Comparison of ENCODE assay signal across 11 cellular contexts in genomic region chr20:36482044-36482473, GRCh38. TPM values are rescaled to one million over a fixed set of nuclear protein-coding genes. Genes with fewer than 3 reads are reported as not detected.
A peak's percentile ranks its signal among the peaks of the same experiment; 100 is the strongest.
DNase-seq lines count a peak whose midpoint lies in the region; ATAC-seq and TF ChIP-seq lines count a peak whose summit lies in the region.
"Had no signal": no experiment of that assay in that cellular context is flagged by ENCODE, and none has a peak within 500 bp of the region (broad histone marks: within the 10 kb centered on the region; RNA-seq: fewer than 3 reads in every experiment).

No MANE protein-coding gene starts in this region.

- H4K91ac ChIP-seq in H9 (ENCODE audit: insufficient read length, low read depth, low read length): no peak overlapping the region

- peak overlapping the region in 1 of 3 experiments; percentile 44; a peak in 3 of 7 replicates for H3K27ac Mint-ChIP-seq in H9

- H3K23me2 ChIP-seq in H9 (ENCODE audit: insufficient read length, low read depth, low read length, poor library complexity, severe bottlenecking): no peaks in the 10 kb centered on the region

- no peak overlapping the region for H3K4me3 ChIP-seq in gastroesophageal sphincter

- TF ChIP-seq CTCF in gastroesophageal sphincter (IDR thresholded peaks at IDR 0.05): no peak
- no peak for TF ChIP-seq CTCF in H9 (conservative IDR thresholded peaks at IDR 0.05)

- POLR2A ChIA-PET in HEK293T (lab: Yijun Ruan, JAX): no interaction called here

- no peak overlapping the region for H3K56ac ChIP-seq in H9 (ENCODE audit: insufficient read length, low read depth, low read length)

- H3K36me3 ChIP-seq in gastroesophageal sphincter: peaks cover 0 to 6% of the 10 kb centered on the region in 2 donors

- no peak overlapping the region for H3K9ac ChIP-seq in H9 (ENCODE audit: extremely low read depth, insufficient read length, low read length)

- H3K27me3 ChIP-seq in gastroesophageal sphincter (no peaks in the 10 kb centered on the region), H9 (ENCODE audit: insufficient read depth, low read length) (no peaks in the 10 kb centered on the region)

- DNase-seq in DMS79 (lab: John Stamatoyannopoulos, UW) (peak; percentile 82), NCI-H345 treated with DMSO at 0.1 percent for 48 hours (lab: John Stamatoyannopoulos, UW; ENCODE audit: unreplicated experiment) (peak; percentile 80), posterior cingulate gyrus (peak in 8 of 10 donors; percentile 39 to 90 (median 59)), HEK293T (ENCODE audit: extremely low spot score) (no peak), RPMI8226 (no peak), H9 (no peak)
- DNase-seq: activated CD8-positive, alpha-beta memory T cell treated with anti-CD3 and anti-CD28 coated beads for 24 hours; CD4-positive, CD25-positive, alpha-beta regulatory T cell; SIG-M5 had no signal

- no peak overlapping the region for H2BK5ac ChIP-seq in H9 (ENCODE audit: insufficient read length, low read length)

- H3T11ph ChIP-seq in H9 (ENCODE audit: low read length): no peak overlapping the region

- H3K79me1 ChIP-seq in H9 (ENCODE audit: insufficient read depth, low read depth, low read length, poor library complexity, severe bottlenecking): no peaks in the 10 kb centered on the region

- no peak for TF ChIP-seq POLR2A in gastroesophageal sphincter (IDR thresholded peaks at IDR 0.05)

- H3K9me3 ChIP-seq in gastroesophageal sphincter (no peaks in the 10 kb centered on the region), H9 (ENCODE audit: control insufficient read depth, low read depth, low read length) (no peaks in the 10 kb centered on the region)

- no peak overlapping the region for H2BK12ac ChIP-seq in H9 (ENCODE audit: insufficient read length, low read depth, low read length)

- no peak overlapping the region for H3K23ac ChIP-seq in H9 (ENCODE audit: insufficient read length, low read depth, low read length)

- H2BK120ac ChIP-seq in H9 (ENCODE audit: low read depth, low read length, poor library complexity, severe bottlenecking): no peak overlapping the region

- H4K8ac ChIP-seq in H9 (replicated peaks; ENCODE audit: insufficient read length, low read depth, low read length): no peak overlapping the region

- no peaks in the 10 kb centered on the region; the same call in 1 of the 2 replicates for H3K27me3 Mint-ChIP-seq in H9 (ENCODE audit: low read depth)
- H3K27me3 Mint-ChIP-seq: CD4-positive, CD25-positive, alpha-beta regulatory T cell had no signal

- no peak overlapping the region for H3K4ac ChIP-seq in H9 (ENCODE audit: low read depth, low read length)

- H2BK15ac ChIP-seq in H9 (ENCODE audit: low read depth, low read length): no peak overlapping the region

- H4K20me1 ChIP-seq in H9 (ENCODE audit: control insufficient read depth, insufficient read depth, insufficient read length): no peaks in the 10 kb centered on the region

- H2AK5ac ChIP-seq in H9 (ENCODE audit: insufficient read length, low read length): no peak overlapping the region

- H2AFZ ChIP-seq in H9 (ENCODE audit: low read length): no peak overlapping the region

- intact Hi-C loops in posterior cingulate gyrus (cut with DNase I): no loop called here

- H3K18ac ChIP-seq in H9 (ENCODE audit: insufficient read length, low read depth, low read length): no peak overlapping the region

- no peaks in the 10 kb centered on the region for H3K9me3 Mint-ChIP-seq in H9
- H3K9me3 Mint-ChIP-seq: CD4-positive, CD25-positive, alpha-beta regulatory T cell had no signal

- H4K5ac ChIP-seq in H9 (ENCODE audit: insufficient read length, low read depth, low read length): no peak overlapping the region

- H3K4me3 Mint-ChIP-seq in H9: no peak overlapping the region
- H3K4me3 Mint-ChIP-seq: CD4-positive, CD25-positive, alpha-beta regulatory T cell had no signal

- no peak overlapping the region for H2BK20ac ChIP-seq in H9 (ENCODE audit: low read depth, low read length, poor library complexity, severe bottlenecking)

- peak; percentile 40 for ATAC-seq in gastroesophageal sphincter
- ATAC-seq in GM21526 (IDR thresholded peaks at IDR 0.05; ENCODE audit: low FRiP score, unreplicated experiment): no peak

- no peak overlapping the region for H3K14ac ChIP-seq in H9 (ENCODE audit: insufficient read depth, low read length)

- H3K36me3 Mint-ChIP-seq in H9 (ENCODE audit: insufficient read depth in 1 of 3, low read depth in 3 of 3): no peaks in the 10 kb centered on the region; a peak in 2 of 7 replicates

- 26 to 39% methylated on average over 5 to 6 of the region's 8 CpGs for WGBS in gastroesophageal sphincter (ENCODE audit: low coverage in 1 of 2), 2 donors
- WGBS in H9 (ENCODE audit: extremely low coverage, insufficient read length, low lambda C conversion rate): no CpG with 5 or more reads among the region's 8 CpGs

- 0 out of 2 replicates have a peak, but pooled peaks cover 2% of the 10 kb centered on the region for H3K79me2 ChIP-seq in H9 (ENCODE audit: insufficient read depth, low read length)

- CTCF ChIA-PET in HEK293T (lab: Yijun Ruan, JAX): interaction anchor here (0.7 kb wide), 1 partner anchor 118 kb away, joined by 4 read pairs; no protein-coding TSS in a partner anchor

- H3K4me1 ChIP-seq in gastroesophageal sphincter (peaks cover 3 to 100% (median 82%) of the 10 kb centered on the region in 3 donors), H9 (ENCODE audit: insufficient read depth, low read length) (no peaks in the 10 kb centered on the region)

- TF ChIP-seq EP300 in gastroesophageal sphincter (IDR thresholded peaks at IDR 0.05): no peak

- H3K27ac ChIP-seq in gastroesophageal sphincter (peak overlapping the region; percentile 27 to 69 (median 65)), H9 (ENCODE audit: insufficient read length, low read depth, low read length) (no peak overlapping the region)

- H3K4me1 Mint-ChIP-seq in H9: peaks cover 5 to 10% of the 10 kb centered on the region in 2 experiments

- H3K4me2 ChIP-seq in H9 (ENCODE audit: insufficient read depth, insufficient read length, low read length): no peak overlapping the region

TF ChIP-seq in HEK293T, 16 proteins besides CTCF, POLR2A, EP300 and RAD21:
- TF ChIP-seq ELF4 (IDR thresholded peaks at IDR 0.05) (no peak), ZNF384 (IDR thresholded peaks at IDR 0.05) (no peak), FOXK2 (IDR thresholded peaks at IDR 0.05) (no peak)
TF ChIP-seq in HEK293T: peak in this region for 0.

RNA-seq across cellular contexts. Expression of gene MYL9, which starts 59.3 kb away (rescaled TPM):
- total RNA-seq in gastroesophageal sphincter: 1,000 to 10,000 TPM; 1,087 to 2,842 (median 1,707) TPM
- 217 and 218 TPM in 2 replicates for total RNA-seq in H9 (2021)

Comparison
In these comparisons a context has a peak if more than half of its experiments do, and no peak if none do; other contexts are left out.
1. DNase-seq: peak in DMS79 (single experiment), NCI-H345 treated with DMSO at 0.1 percent for 48 hours (single experiment) and posterior cingulate gyrus (8 of 10); none in HEK293T (single experiment), RPMI8226 (single experiment) and H9 (single experiment).